Comparison of ENCODE assay signal across 15 cellular contexts in genomic region chr1:240687820-240688219, GRCh38.
DNase-seq lines count a peak whose midpoint lies in the region; ATAC-seq and TF ChIP-seq lines count a peak whose summit lies in the region.
"Had no signal": no experiment of that assay in that cellular context is flagged by ENCODE, and none has a peak within 500 bp of the region (broad histone marks: within the 10 kb centered on the region; RNA-seq: fewer than 3 reads in every experiment).

No MANE protein-coding gene starts in this region.

- WGBS in hepatocyte (ENCODE audit: low lambda C conversion rate, missing lambda C conversion rate), result 80% methylated on average over 4 of the region's 4 CpGs

- no peaks in the 10 kb centered on the region for H3K9me2 ChIP-seq in hepatocyte (replicated peaks; ENCODE audit: insufficient read depth)

- H3K4me2 ChIP-seq in hepatocyte, result no peak overlapping the region

- H2AFZ ChIP-seq in hepatocyte, result no peak overlapping the region

- POLR2A ChIA-PET in T-cell (lab: Charles Lee), result no interaction called here

- H3K27me3 Mint-ChIP-seq in activated naive CD8-positive, alpha-beta T cell, result no peaks in the 10 kb centered on the region
- H3K27me3 Mint-ChIP-seq in activated naive CD8-positive, alpha-beta T cell treated with anti-CD3 and anti-CD28 coated beads for 36 hours, result peaks cover 3% of the 10 kb centered on the region
- no peaks in the 10 kb centered on the region for H3K27me3 Mint-ChIP-seq in T-cell

- no peaks in the 10 kb centered on the region for H3K79me2 ChIP-seq in hepatocyte

- H3K4me1 Mint-ChIP-seq in activated naive CD8-positive, alpha-beta T cell (ENCODE audit: low read depth), result peaks cover 8% of the 10 kb centered on the region
- peaks cover 6% of the 10 kb centered on the region for H3K4me1 Mint-ChIP-seq in activated naive CD8-positive, alpha-beta T cell treated with anti-CD3 and anti-CD28 coated beads for 36 hours
- H3K4me1 Mint-ChIP-seq in T-cell, result peaks cover 0 to 16% (median 11%) of the 10 kb centered on the region in 3 donors

- H3K36me3 Mint-ChIP-seq in activated naive CD8-positive, alpha-beta T cell, result no peaks in the 10 kb centered on the region
- no peaks in the 10 kb centered on the region for H3K36me3 Mint-ChIP-seq in activated naive CD8-positive, alpha-beta T cell treated with anti-CD3 and anti-CD28 coated beads for 36 hours
- H3K36me3 Mint-ChIP-seq in T-cell, result no peaks in the 10 kb centered on the region

- H3K9me3 Mint-ChIP-seq in activated naive CD8-positive, alpha-beta T cell (ENCODE audit: low read depth), result no peaks in the 10 kb centered on the region
- H3K9me3 Mint-ChIP-seq in activated naive CD8-positive, alpha-beta T cell treated with anti-CD3 and anti-CD28 coated beads for 36 hours, result no peaks in the 10 kb centered on the region
- peaks cover 0 to 3% (median 0%) of the 10 kb centered on the region in 3 donors for H3K9me3 Mint-ChIP-seq in T-cell
- H3K9me3 Mint-ChIP-seq: nephron had no signal

- DNase-seq in activated naive CD8-positive, alpha-beta T cell treated with anti-CD3 and anti-CD28 coated beads for 36 hours, result no peak
- DNase-seq in T-cell (peak in 6 of 34 experiments; percentile 4 to 15 (median 5)), ureter (ENCODE audit: low spot score) (peak; percentile 57), NCI-H2081 (lab: John Stamatoyannopoulos, UW) (no peak), hepatocyte (ENCODE audit: low spot score) (no peak), KG1 (lab: John Stamatoyannopoulos, UW) (no peak)
- DNase-seq: effector memory CD4-positive, alpha-beta T cell; EL; NCI-H1048; NCI-H69 had no signal

- H3K27me3 ChIP-seq in hepatocyte, result no peaks in the 10 kb centered on the region

- H3K27ac Mint-ChIP-seq in activated naive CD8-positive, alpha-beta T cell, result peak overlapping the region; percentile 56
- H3K27ac Mint-ChIP-seq in activated naive CD8-positive, alpha-beta T cell treated with anti-CD3 and anti-CD28 coated beads for 36 hours, result no peak overlapping the region
- H3K27ac Mint-ChIP-seq in T-cell, result peak overlapping the region; percentile 71 to 89
- H3K27ac Mint-ChIP-seq: nephron had no signal

- no peak overlapping the region for H3K27ac ChIP-seq in hepatocyte
- H3K27ac ChIP-seq: HL-60, SK-N-MC had no signal

- no peaks in the 10 kb centered on the region for H3K9me3 ChIP-seq in hepatocyte (ENCODE audit: low read depth)

- peaks cover 8% of the 10 kb centered on the region for H3K4me1 ChIP-seq in hepatocyte (ENCODE audit: insufficient read depth)

- no peaks in the 10 kb centered on the region for H3K36me3 ChIP-seq in hepatocyte (replicated peaks; ENCODE audit: insufficient read depth, low read depth)

- CTCF ChIA-PET in T-cell (lab: Charles Lee), result interaction anchor here in 1 of 2 donors (0.7 kb wide), 1 partner anchor 26 kb away, joined by 4 read pairs; no protein-coding TSS in a partner anchor

- TF ChIP-seq CTCF in hepatocyte (IDR thresholded peaks at IDR 0.05; ENCODE audit: poor library complexity), result no peak

- ATAC-seq in HG03060 (IDR thresholded peaks at IDR 0.05; ENCODE audit: low read depth, unreplicated experiment) (peak; percentile 68), T-cell (replicated peaks in 1 of 4) (peak in 3 of 4 experiments; percentile 48 to 81 (median 70))

- no peak overlapping the region for H3K4me3 ChIP-seq in hepatocyte
- H3K4me3 ChIP-seq: SK-N-MC had no signal

- no peak overlapping the region for H3K4me3 Mint-ChIP-seq in activated naive CD8-positive, alpha-beta T cell
- H3K4me3 Mint-ChIP-seq in activated naive CD8-positive, alpha-beta T cell treated with anti-CD3 and anti-CD28 coated beads for 36 hours, result no peak overlapping the region
- H3K4me3 Mint-ChIP-seq in T-cell, result no peak overlapping the region
- H3K4me3 Mint-ChIP-seq: nephron had no signal

- H4K20me1 ChIP-seq in hepatocyte (ENCODE audit: insufficient read depth, poor library complexity, severe bottlenecking), result no peaks in the 10 kb centered on the region
